1 cellular context compared by ENCODE assay signal in the genomic region with DNA sequence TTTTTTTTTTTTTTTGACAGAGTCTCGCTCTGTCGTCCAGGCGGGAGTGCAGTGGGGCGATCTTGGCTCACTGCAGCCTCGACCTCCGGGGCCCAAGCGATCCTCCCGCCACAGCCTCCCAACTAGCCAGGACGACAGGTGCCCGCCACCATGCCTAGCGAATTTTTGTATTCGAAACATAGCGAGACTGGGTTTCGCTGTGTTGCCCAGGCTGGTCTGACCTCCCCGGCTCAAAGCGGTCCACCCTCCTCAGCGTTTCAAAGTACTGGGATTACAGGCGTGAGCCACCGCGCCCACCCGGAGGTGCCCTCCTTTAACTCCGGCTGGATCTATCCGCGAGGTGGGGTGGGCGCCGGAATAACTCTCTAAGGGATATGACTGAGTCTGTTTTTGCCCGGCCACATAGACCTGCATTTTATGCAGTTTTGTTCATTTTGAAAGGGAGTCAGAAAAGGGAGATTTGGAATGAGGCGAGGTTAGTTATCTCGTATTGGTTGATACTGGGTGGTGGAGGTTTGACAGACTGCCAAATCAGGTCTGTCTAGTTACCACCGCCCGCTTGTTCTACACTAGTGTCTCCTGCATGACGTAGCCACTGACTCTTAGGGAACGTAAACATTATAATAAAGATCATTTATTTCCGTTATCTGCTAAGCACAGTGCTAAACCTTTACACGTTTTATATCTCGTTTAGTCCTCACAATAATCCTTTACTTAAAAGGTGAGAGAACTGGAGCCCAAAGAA.
A peak's percentile ranks its signal among the peaks of the same experiment; 100 is the strongest.
TF ChIP-seq lines count a peak whose summit lies in the region.

No MANE protein-coding gene starts in this region.

TF ChIP-seq in K562, 482 proteins besides CTCF, POLR2A, EP300 and RAD21 (continues in another document):
- TF ChIP-seq MAFK (IDR thresholded peaks at IDR 0.05; ENCODE audit: low read length) (no peak), TAL1 (IDR thresholded peaks at IDR 0.05) (no peak), ZNF444 (CRISPR knock-in tag; IDR thresholded peaks at IDR 0.05) (no peak), GATAD2A (IDR thresholded peaks at IDR 0.05) (no peak), MXI1 (IDR thresholded peaks at IDR 0.05; ENCODE audit: low read depth, low read length) (no peak), RBFOX2 (IDR thresholded peaks at IDR 0.05; ENCODE audit: low read depth, low read length) (no peak), ZNF124 (CRISPR knock-in tag; IDR thresholded peaks at IDR 0.05) (no peak), ZNF583 (CRISPR knock-in tag; IDR thresholded peaks at IDR 0.05) (no peak), ZNF830 (CRISPR knock-in tag; IDR thresholded peaks at IDR 0.05) (no peak), TAF7 (tag; IDR thresholded peaks at IDR 0.05) (no peak), HLTF (IDR thresholded peaks at IDR 0.05) (no peak), ERF (CRISPR knock-in tag; IDR thresholded peaks at IDR 0.05) (no peak), TBP (optimal IDR thresholded peaks at IDR 0.05; ENCODE audit: low read depth, low read length) (peak; percentile 31), HCFC1 (IDR thresholded peaks at IDR 0.05; ENCODE audit: low read depth, low read length) (no peak), HNRNPK (IDR thresholded peaks at IDR 0.05; ENCODE audit: low read depth, low read length, poor library complexity, severe bottlenecking) (no peak), SIX5 (IDR thresholded peaks at IDR 0.05; ENCODE audit: borderline replicate concordance in 1 of 2, insufficient read depth in 1 of 2, low read depth in 1 of 2, low read length in 2 of 2) (no peak), FOXK2 (conservative IDR thresholded peaks at IDR 0.05 in 1 of 2, IDR thresholded peaks at IDR 0.05 in 1 of 2; ENCODE audit: low read depth in 2 of 2) (no peak), KDM1A (IDR thresholded peaks at IDR 0.05) (peak in 1 of 2 experiments; percentile 23; a peak in 1 of 4 replicates), SMARCE1 (IDR thresholded peaks at IDR 0.05) (no peak; the same call in 1 of the 2 replicates), GTF2E2 (tag; IDR thresholded peaks at IDR 0.05) (0 out of 2 replicates have a peak, but pooled peaks have one; percentile 84), MEIS2 (IDR thresholded peaks at IDR 0.05; ENCODE audit: partially characterized antibody) (no peak), ZBTB17 (CRISPR knock-in tag; IDR thresholded peaks at IDR 0.05) (0 out of 2 replicates have a peak, but pooled peaks have one; percentile 40), ZNF12 (CRISPR knock-in tag; IDR thresholded peaks at IDR 0.05) (no peak), ADNP (tag; IDR thresholded peaks at IDR 0.05) (peak; percentile 89; the same call in 1 of the 2 replicates), ZNF274 (IDR thresholded peaks at IDR 0.05; ENCODE audit: borderline replicate concordance, low read depth, low read length) (no peak), POU5F1 (IDR thresholded peaks at IDR 0.05; ENCODE audit: borderline replicate concordance, low read depth, low read length, partially characterized antibody) (no peak), ZNF717 (CRISPR knock-in tag; IDR thresholded peaks at IDR 0.05) (no peak), KDM4B (IDR thresholded peaks at IDR 0.05; ENCODE audit: borderline replicate concordance in 2 of 2, low read depth in 1 of 2) (no peak), ESRRA (IDR thresholded peaks at IDR 0.05; ENCODE audit: borderline replicate concordance, low read depth) (no peak), ZNF384 (IDR thresholded peaks at IDR 0.05; ENCODE audit: low read depth, low read length) (peak; percentile 23; the same call in 1 of the 2 replicates), EGR1 (conservative IDR thresholded peaks at IDR 0.05) (no peak), ZNF408 (CRISPR knock-in tag; IDR thresholded peaks at IDR 0.05; ENCODE audit: low read depth) (no peak), CBFA2T3 (IDR thresholded peaks at IDR 0.05) (no peak), CHD4 (IDR thresholded peaks at IDR 0.05; ENCODE audit: insufficient read depth, insufficient replicate concordance, low read depth, low read length, poor library complexity, severe bottlenecking) (peak; percentile 40), KLF1 (tag; IDR thresholded peaks at IDR 0.05) (no peak), NCOA4 (IDR thresholded peaks at IDR 0.05; ENCODE audit: partially characterized antibody) (no peak), POLR3A (IDR thresholded peaks at IDR 0.05; ENCODE audit: borderline replicate concordance, extremely low read depth, insufficient read depth, insufficient read length) (no peak), GTF2F1 (IDR thresholded peaks at IDR 0.05; ENCODE audit: low read depth, low read length) (no peak), ZNF707 (CRISPR knock-in tag; conservative IDR thresholded peaks at IDR 0.05) (no peak), ELF4 (CRISPR knock-in tag; IDR thresholded peaks at IDR 0.05) (no peak), ZNF57 (CRISPR knock-in tag; IDR thresholded peaks at IDR 0.05) (no peak), CHCHD3 (CRISPR knock-in tag; IDR thresholded peaks at IDR 0.05) (no peak), ZNF121 (CRISPR knock-in tag; conservative IDR thresholded peaks at IDR 0.05) (peak; percentile 70; the same call in 1 of the 2 replicates), ZBTB7A (IDR thresholded peaks at IDR 0.05; ENCODE audit: borderline replicate concordance, control insufficient read depth, low read depth, low read length) (no peak), MYC (IDR thresholded peaks at IDR 0.05; ENCODE audit: low read depth, low read length) (no peak), MYC (CRISPR knock-in tag; IDR thresholded peaks at IDR 0.05; ENCODE audit: borderline replicate concordance, low read depth) (no peak), FIP1L1 (IDR thresholded peaks at IDR 0.05; ENCODE audit: low read depth, low read length, poor library complexity, severe bottlenecking) (no peak), NCOA6 (IDR thresholded peaks at IDR 0.05) (no peak), XRCC4 (IDR thresholded peaks at IDR 0.05; ENCODE audit: extremely low read depth, insufficient read depth, insufficient read length) (no peak), PHB2 (IDR thresholded peaks at IDR 0.05; ENCODE audit: low read depth) (no peak), PPARD (CRISPR knock-in tag; IDR thresholded peaks at IDR 0.05) (no peak), SP2 (IDR thresholded peaks at IDR 0.05; ENCODE audit: extremely low read depth, low read depth, low read length, poor library complexity, severe bottlenecking) (no peak), SNIP1 (IDR thresholded peaks at IDR 0.05; ENCODE audit: low read depth) (no peak), RBM34 (IDR thresholded peaks at IDR 0.05; ENCODE audit: borderline replicate concordance, insufficient read depth, low read length) (no peak)
- TF ChIP-seq, protein P1, sequence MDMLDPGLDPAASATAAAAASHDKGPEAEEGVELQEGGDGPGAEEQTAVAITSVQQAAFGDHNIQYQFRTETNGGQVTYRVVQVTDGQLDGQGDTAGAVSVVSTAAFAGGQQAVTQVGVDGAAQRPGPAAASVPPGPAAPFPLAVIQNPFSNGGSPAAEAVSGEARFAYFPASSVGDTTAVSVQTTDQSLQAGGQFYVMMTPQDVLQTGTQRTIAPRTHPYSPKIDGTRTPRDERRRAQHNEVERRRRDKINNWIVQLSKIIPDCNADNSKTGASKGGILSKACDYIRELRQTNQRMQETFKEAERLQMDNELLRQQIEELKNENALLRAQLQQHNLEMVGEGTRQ (CRISPR knock-in tag; IDR thresholded peaks at IDR 0.05) = no peak
- TF ChIP-seq, protein P2, sequence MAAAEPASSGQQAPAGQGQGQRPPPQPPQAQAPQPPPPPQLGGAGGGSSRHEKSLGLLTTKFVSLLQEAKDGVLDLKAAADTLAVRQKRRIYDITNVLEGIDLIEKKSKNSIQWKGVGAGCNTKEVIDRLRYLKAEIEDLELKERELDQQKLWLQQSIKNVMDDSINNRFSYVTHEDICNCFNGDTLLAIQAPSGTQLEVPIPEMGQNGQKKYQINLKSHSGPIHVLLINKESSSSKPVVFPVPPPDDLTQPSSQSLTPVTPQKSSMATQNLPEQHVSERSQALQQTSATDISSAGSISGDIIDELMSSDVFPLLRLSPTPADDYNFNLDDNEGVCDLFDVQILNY (CRISPR knock-in tag; IDR thresholded peaks at IDR 0.05) = no peak
- TF ChIP-seq, protein P3, sequence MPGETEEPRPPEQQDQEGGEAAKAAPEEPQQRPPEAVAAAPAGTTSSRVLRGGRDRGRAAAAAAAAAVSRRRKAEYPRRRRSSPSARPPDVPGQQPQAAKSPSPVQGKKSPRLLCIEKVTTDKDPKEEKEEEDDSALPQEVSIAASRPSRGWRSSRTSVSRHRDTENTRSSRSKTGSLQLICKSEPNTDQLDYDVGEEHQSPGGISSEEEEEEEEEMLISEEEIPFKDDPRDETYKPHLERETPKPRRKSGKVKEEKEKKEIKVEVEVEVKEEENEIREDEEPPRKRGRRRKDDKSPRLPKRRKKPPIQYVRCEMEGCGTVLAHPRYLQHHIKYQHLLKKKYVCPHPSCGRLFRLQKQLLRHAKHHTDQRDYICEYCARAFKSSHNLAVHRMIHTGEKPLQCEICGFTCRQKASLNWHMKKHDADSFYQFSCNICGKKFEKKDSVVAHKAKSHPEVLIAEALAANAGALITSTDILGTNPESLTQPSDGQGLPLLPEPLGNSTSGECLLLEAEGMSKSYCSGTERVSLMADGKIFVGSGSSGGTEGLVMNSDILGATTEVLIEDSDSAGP (CRISPR knock-in tag; IDR thresholded peaks at IDR 0.05) = no peak
- TF ChIP-seq, protein P4, sequence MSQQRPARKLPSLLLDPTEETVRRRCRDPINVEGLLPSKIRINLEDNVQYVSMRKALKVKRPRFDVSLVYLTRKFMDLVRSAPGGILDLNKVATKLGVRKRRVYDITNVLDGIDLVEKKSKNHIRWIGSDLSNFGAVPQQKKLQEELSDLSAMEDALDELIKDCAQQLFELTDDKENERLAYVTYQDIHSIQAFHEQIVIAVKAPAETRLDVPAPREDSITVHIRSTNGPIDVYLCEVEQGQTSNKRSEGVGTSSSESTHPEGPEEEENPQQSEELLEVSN (IDR thresholded peaks at IDR 0.05; ENCODE audit: borderline replicate concordance in 1 of 2, extremely low read depth in 1 of 2, insufficient read depth in 1 of 2, insufficient read length in 1 of 2, low read depth in 1 of 2, low read length in 1 of 2, poor library complexity in 1 of 2, severe bottlenecking in 1 of 2) = no peak
- TF ChIP-seq, protein P5, sequence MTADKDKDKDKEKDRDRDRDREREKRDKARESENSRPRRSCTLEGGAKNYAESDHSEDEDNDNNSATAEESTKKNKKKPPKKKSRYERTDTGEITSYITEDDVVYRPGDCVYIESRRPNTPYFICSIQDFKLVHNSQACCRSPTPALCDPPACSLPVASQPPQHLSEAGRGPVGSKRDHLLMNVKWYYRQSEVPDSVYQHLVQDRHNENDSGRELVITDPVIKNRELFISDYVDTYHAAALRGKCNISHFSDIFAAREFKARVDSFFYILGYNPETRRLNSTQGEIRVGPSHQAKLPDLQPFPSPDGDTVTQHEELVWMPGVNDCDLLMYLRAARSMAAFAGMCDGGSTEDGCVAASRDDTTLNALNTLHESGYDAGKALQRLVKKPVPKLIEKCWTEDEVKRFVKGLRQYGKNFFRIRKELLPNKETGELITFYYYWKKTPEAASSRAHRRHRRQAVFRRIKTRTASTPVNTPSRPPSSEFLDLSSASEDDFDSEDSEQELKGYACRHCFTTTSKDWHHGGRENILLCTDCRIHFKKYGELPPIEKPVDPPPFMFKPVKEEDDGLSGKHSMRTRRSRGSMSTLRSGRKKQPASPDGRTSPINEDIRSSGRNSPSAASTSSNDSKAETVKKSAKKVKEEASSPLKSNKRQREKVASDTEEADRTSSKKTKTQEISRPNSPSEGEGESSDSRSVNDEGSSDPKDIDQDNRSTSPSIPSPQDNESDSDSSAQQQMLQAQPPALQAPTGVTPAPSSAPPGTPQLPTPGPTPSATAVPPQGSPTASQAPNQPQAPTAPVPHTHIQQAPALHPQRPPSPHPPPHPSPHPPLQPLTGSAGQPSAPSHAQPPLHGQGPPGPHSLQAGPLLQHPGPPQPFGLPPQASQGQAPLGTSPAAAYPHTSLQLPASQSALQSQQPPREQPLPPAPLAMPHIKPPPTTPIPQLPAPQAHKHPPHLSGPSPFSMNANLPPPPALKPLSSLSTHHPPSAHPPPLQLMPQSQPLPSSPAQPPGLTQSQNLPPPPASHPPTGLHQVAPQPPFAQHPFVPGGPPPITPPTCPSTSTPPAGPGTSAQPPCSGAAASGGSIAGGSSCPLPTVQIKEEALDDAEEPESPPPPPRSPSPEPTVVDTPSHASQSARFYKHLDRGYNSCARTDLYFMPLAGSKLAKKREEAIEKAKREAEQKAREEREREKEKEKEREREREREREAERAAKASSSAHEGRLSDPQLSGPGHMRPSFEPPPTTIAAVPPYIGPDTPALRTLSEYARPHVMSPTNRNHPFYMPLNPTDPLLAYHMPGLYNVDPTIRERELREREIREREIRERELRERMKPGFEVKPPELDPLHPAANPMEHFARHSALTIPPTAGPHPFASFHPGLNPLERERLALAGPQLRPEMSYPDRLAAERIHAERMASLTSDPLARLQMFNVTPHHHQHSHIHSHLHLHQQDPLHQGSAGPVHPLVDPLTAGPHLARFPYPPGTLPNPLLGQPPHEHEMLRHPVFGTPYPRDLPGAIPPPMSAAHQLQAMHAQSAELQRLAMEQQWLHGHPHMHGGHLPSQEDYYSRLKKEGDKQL (CRISPR knock-in tag; IDR thresholded peaks at IDR 0.05; ENCODE audit: borderline replicate concordance) = no peak
- TF ChIP-seq, protein P6, sequence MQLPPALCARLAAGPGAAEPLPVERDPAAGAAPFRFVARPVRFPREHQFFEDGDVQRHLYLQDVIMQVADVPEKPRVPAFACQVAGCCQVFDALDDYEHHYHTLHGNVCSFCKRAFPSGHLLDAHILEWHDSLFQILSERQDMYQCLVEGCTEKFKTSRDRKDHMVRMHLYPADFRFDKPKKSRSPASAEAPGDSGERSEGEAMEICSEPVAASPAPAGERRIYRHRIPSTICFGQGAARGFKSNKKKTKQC (CRISPR knock-in tag; IDR thresholded peaks at IDR 0.05) = no peak
- TF ChIP-seq, protein P7, sequence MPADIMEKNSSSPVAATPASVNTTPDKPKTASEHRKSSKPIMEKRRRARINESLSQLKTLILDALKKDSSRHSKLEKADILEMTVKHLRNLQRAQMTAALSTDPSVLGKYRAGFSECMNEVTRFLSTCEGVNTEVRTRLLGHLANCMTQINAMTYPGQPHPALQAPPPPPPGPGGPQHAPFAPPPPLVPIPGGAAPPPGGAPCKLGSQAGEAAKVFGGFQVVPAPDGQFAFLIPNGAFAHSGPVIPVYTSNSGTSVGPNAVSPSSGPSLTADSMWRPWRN (IDR thresholded peaks at IDR 0.05; ENCODE audit: low read depth) = no peak
- TF ChIP-seq, protein P8, sequence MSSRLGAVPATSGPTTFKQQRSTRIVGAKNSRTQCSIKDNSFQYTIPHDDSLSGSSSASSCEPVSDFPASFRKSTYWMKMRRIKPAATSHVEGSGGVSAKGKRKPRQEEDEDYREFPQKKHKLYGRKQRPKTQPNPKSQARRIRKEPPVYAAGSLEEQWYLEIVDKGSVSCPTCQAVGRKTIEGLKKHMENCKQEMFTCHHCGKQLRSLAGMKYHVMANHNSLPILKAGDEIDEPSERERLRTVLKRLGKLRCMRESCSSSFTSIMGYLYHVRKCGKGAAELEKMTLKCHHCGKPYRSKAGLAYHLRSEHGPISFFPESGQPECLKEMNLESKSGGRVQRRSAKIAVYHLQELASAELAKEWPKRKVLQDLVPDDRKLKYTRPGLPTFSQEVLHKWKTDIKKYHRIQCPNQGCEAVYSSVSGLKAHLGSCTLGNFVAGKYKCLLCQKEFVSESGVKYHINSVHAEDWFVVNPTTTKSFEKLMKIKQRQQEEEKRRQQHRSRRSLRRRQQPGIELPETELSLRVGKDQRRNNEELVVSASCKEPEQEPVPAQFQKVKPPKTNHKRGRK (tag; IDR thresholded peaks at IDR 0.05) = no peak
- TF ChIP-seq, protein P9, sequence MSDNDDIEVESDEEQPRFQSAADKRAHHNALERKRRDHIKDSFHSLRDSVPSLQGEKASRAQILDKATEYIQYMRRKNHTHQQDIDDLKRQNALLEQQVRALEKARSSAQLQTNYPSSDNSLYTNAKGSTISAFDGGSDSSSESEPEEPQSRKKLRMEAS (CRISPR knock-in tag; IDR thresholded peaks at IDR 0.05) = no peak
